23 cellular contexts compared by ENCODE assay signal in the genomic region with DNA sequence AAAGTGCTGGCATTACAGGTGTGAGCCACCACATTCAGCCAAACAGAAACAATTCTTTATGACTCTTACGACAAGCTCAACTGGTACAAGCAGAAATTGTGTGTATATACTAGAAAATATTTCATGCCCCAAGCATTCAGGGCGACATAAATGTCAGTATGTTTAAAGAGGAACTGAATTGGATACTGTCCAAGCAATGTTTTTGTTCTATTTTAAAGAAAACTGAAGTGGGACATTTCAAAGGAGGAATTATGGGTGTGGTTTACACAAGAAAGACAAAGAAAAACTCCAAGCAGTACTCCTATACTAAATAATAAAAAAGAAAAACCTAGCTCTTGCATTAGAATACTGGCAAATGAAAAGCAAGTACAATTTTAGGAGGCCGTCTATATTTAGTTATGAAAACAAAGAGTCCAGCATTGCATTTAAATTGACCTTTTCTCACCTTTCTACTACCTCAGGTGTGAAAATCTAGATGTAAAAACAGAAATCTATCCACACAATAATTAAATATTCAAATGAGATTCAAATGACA. TPM values are rescaled to one million over a fixed set of nuclear protein-coding genes. Genes with fewer than 3 reads are reported as not detected.
DNase-seq lines count a peak whose midpoint lies in the region; ATAC-seq and TF ChIP-seq lines count a peak whose summit lies in the region.
"Had no signal": no experiment of that assay in that cellular context is flagged by ENCODE, and none has a peak within 500 bp of the region (broad histone marks: within the 10 kb centered on the region; RNA-seq: fewer than 3 reads in every experiment).

No MANE protein-coding gene starts in this region.

- H3K9me3 ChIP-seq in vagina: no peaks in the 10 kb centered on the region
- H3K9me3 ChIP-seq: suprapubic skin had no signal

- H3K36me3 Mint-ChIP-seq in CD14-positive monocyte: peaks cover 0 to 4% of the 10 kb centered on the region in 2 donors
- peaks cover 2% of the 10 kb centered on the region for H3K36me3 Mint-ChIP-seq in mesothelial cell of epicardium
- H3K36me3 Mint-ChIP-seq: stimulated activated effector memory CD8-positive, alpha-beta T cell treated with anti-CD3 and anti-CD28 coated beads, Interleukin-12 subunit alpha, Interleukin-12 subunit beta, amount 100 ng/mL, for 72 hours had no signal

- H3K4me3 ChIP-seq in cardiac fibroblast (replicated peaks in 1 of 2; ENCODE audit: low read depth in 2 of 2, low read length in 2 of 2) (no peak overlapping the region), vagina (no peak overlapping the region)
- H3K4me3 ChIP-seq: suprapubic skin had no signal

- peaks cover 59% of the 10 kb centered on the region for H3K4me1 Mint-ChIP-seq in CD14-positive monocyte
- peaks cover 21% of the 10 kb centered on the region for H3K4me1 Mint-ChIP-seq in mesothelial cell of epicardium

- no peak for TF ChIP-seq CTCF in CD14-positive monocyte (IDR thresholded peaks at IDR 0.05)
- TF ChIP-seq CTCF in cardiac fibroblast (IDR thresholded peaks at IDR 0.05; ENCODE audit: low read depth, low read length): no peak
- TF ChIP-seq CTCF in mesothelial cell of epicardium (IDR thresholded peaks at IDR 0.05; ENCODE audit: unreplicated experiment): no peak
- no peak for TF ChIP-seq CTCF in vagina (IDR thresholded peaks at IDR 0.05)

- H3K27ac ChIP-seq in vagina: no peak overlapping the region
- H3K27ac ChIP-seq: epithelial cell of prostate, parathyroid adenoma, RWPE1, suprapubic skin had no signal

- no peaks in the 10 kb centered on the region for H3K9me3 Mint-ChIP-seq in CD14-positive monocyte
- peaks cover 3% of the 10 kb centered on the region for H3K9me3 Mint-ChIP-seq in mesothelial cell of epicardium
- H3K9me3 Mint-ChIP-seq: activated CD8-positive, alpha-beta T cell treated with anti-CD3 and anti-CD28 coated beads for 36 hours; activated naive CD4-positive, alpha-beta T cell treated with anti-CD3 and anti-CD28 coated beads, Interleukin-2, amount 10 ng/mL, durations not matched to agents 7 days and 5 days; activated T-cell treated with anti-CD3 and anti-CD28 coated beads, Interleukin-2, amount 50 U/mL, for 24 hours; CD4-positive, alpha-beta memory T cell; stimulated activated effector memory CD8-positive, alpha-beta T cell treated with anti-CD3 and anti-CD28 coated beads, Interleukin-12 subunit alpha, Interleukin-12 subunit beta, amount 100 ng/mL, for 72 hours had no signal

- H3K27ac Mint-ChIP-seq in CD14-positive monocyte (peak overlapping the region; percentile 63 to 93 (median 86)), mesothelial cell of epicardium (peak overlapping the region; percentile 17)
- H3K27ac Mint-ChIP-seq: activated CD8-positive, alpha-beta T cell treated with anti-CD3 and anti-CD28 coated beads for 36 hours; activated naive CD4-positive, alpha-beta T cell treated with anti-CD3 and anti-CD28 coated beads, Interleukin-2, amount 10 ng/mL, durations not matched to agents 7 days and 5 days; activated T-cell treated with anti-CD3 and anti-CD28 coated beads, Interleukin-2, amount 50 U/mL, for 24 hours; stimulated activated effector memory CD8-positive, alpha-beta T cell treated with anti-CD3 and anti-CD28 coated beads, Interleukin-12 subunit alpha, Interleukin-12 subunit beta, amount 100 ng/mL, for 72 hours had no signal

- no peaks in the 10 kb centered on the region for H3K36me3 ChIP-seq in vagina
- H3K36me3 ChIP-seq: suprapubic skin had no signal

- no peak for TF ChIP-seq POLR2A in vagina (IDR thresholded peaks at IDR 0.05)

- peak overlapping the region; percentile 48 for H3K4me3 Mint-ChIP-seq in CD14-positive monocyte
- no peak overlapping the region for H3K4me3 Mint-ChIP-seq in mesothelial cell of epicardium
- H3K4me3 Mint-ChIP-seq: activated CD8-positive, alpha-beta T cell treated with anti-CD3 and anti-CD28 coated beads for 36 hours; activated naive CD4-positive, alpha-beta T cell treated with anti-CD3 and anti-CD28 coated beads, Interleukin-2, amount 10 ng/mL, durations not matched to agents 7 days and 5 days; activated T-cell treated with anti-CD3 and anti-CD28 coated beads, Interleukin-2, amount 50 U/mL, for 24 hours; stimulated activated effector memory CD8-positive, alpha-beta T cell treated with anti-CD3 and anti-CD28 coated beads, Interleukin-12 subunit alpha, Interleukin-12 subunit beta, amount 100 ng/mL, for 72 hours had no signal

- H3K27me3 Mint-ChIP-seq in CD14-positive monocyte (ENCODE audit: low read depth in 3 of 3) (no peaks in the 10 kb centered on the region), mesothelial cell of epicardium (ENCODE audit: low read depth) (no peaks in the 10 kb centered on the region)
- H3K27me3 Mint-ChIP-seq: activated CD8-positive, alpha-beta T cell treated with anti-CD3 and anti-CD28 coated beads for 36 hours; activated naive CD4-positive, alpha-beta T cell treated with anti-CD3 and anti-CD28 coated beads, Interleukin-2, amount 10 ng/mL, durations not matched to agents 7 days and 5 days; activated T-cell treated with anti-CD3 and anti-CD28 coated beads, Interleukin-2, amount 50 U/mL, for 24 hours; CD4-positive, alpha-beta memory T cell; naive thymus-derived CD4-positive, alpha-beta T cell had no signal

- no peak for ATAC-seq in HG02885 (IDR thresholded peaks at IDR 0.05; ENCODE audit: poor library complexity, unreplicated experiment)

- intact Hi-C loops in CD14-positive monocyte (cut with micrococcal nuclease): loop anchor here in 1 of 2 donors (10.0 kb wide), 1 partner anchor 49 kb away; a partner anchor contains a TSS
- intact Hi-C loops in vagina (cut with DNase I): loop anchor here (10.0 kb wide), 1 partner anchor 299 kb away; no protein-coding TSS in a partner anchor

- in situ Hi-C loops in KBM-7 (cut with MboI; ENCODE audit: low pct_unique_long_range_greater_than_20kb, low sequenced_read_pairs): no loop called here

- no peak for DNase-seq in CD14-positive monocyte (ENCODE audit: low spot score)
- peak; percentile 29 for DNase-seq in KBM-7
- peak; percentile 28 to 34 for DNase-seq in cardiac fibroblast (ENCODE audit: low read depth in 2 of 2)
- no peak for DNase-seq in mesothelial cell of epicardium (ENCODE audit: low spot score in 2 of 2, unreplicated experiment in 2 of 2)
- no peak for DNase-seq in D341Med (ENCODE audit: low spot score)
- DNase-seq in AG08396 (ENCODE audit: low spot score): no peak
- DNase-seq in vagina (ENCODE audit: extremely low spot score in 2 of 2): no peak
- DNase-seq: activated CD8-positive, alpha-beta T cell treated with anti-CD3 and anti-CD28 coated beads for 36 hours; activated naive CD4-positive, alpha-beta T cell treated with anti-CD3 and anti-CD28 coated beads, Interleukin-2, amount 10 ng/mL, durations not matched to agents 7 days and 5 days; activated T-cell treated with anti-CD3 and anti-CD28 coated beads, Interleukin-2, amount 50 U/mL, for 24 hours; CD4-positive, alpha-beta memory T cell; cortex of kidney; DMS53; naive thymus-derived CD4-positive, alpha-beta T cell; NCI-H1105; NCI-H510A; NK-92 treated with Interleukin-12 subunit alpha and Interleukin-12 subunit beta, amount 100 ng/mL, for 24 hours had no signal

- no peaks in the 10 kb centered on the region for H3K27me3 ChIP-seq in vagina
- H3K27me3 ChIP-seq: suprapubic skin had no signal

- peaks cover 81% of the 10 kb centered on the region for H3K4me1 ChIP-seq in vagina

RNA-seq across cellular contexts. Expression of a gene that starts 48.9 kb away (rescaled TPM):
- polyA plus RNA-seq in CD14-positive monocyte: 10 to 100 TPM; 33.1 to 57.2 TPM
- total RNA-seq in mesothelial cell of epicardium: 106 to 123 TPM (median 120 TPM) in 3 replicates
- 95.8 TPM for total RNA-seq in vagina

Comparison
In these comparisons a context has a peak if more than half of its experiments do, and no peak if none do; other contexts are left out.
1. DNase-seq: peak in KBM-7 (single experiment) and cardiac fibroblast (2 of 2); none in CD14-positive monocyte (single experiment), mesothelial cell of epicardium (0 of 2), D341Med (single experiment), AG08396 (single experiment) and vagina (0 of 2).